ENCODE assay signal across 1 cellular context in genomic region chr16:50369133-50369804, GRCh38.
TF ChIP-seq lines count a peak whose summit lies in the region.

No MANE protein-coding gene starts in this region.

TF ChIP-seq in K562, 482 proteins besides CTCF, POLR2A, EP300 and RAD21 (continued from another document and continues in another):
- TF ChIP-seq ZHX1 (conservative IDR thresholded peaks at IDR 0.05; ENCODE audit: low read length) = no peak
- no peak for TF ChIP-seq ZC3H4 (CRISPR knock-in tag; IDR thresholded peaks at IDR 0.05; ENCODE audit: borderline replicate concordance)
- no peak for TF ChIP-seq BRCA1 (IDR thresholded peaks at IDR 0.05)
- no peak for TF ChIP-seq BRCA1 (CRISPR knock-in tag; IDR thresholded peaks at IDR 0.05)
- TF ChIP-seq SMAD3 (CRISPR knock-in tag; conservative IDR thresholded peaks at IDR 0.05) = no peak
- TF ChIP-seq CHAMP1 (IDR thresholded peaks at IDR 0.05) = 0 out of 2 replicates have a peak, but pooled peaks have one; percentile 36
- TF ChIP-seq XRCC4 (IDR thresholded peaks at IDR 0.05; ENCODE audit: extremely low read depth, insufficient read depth, insufficient read length) = no peak
- TF ChIP-seq POLR2H (tag; IDR thresholded peaks at IDR 0.05; ENCODE audit: low read depth) = no peak
- TF ChIP-seq PREB (CRISPR knock-in tag; IDR thresholded peaks at IDR 0.05) = no peak
- peak; percentile 97 for TF ChIP-seq YBX1 (IDR thresholded peaks at IDR 0.05)
- TF ChIP-seq ZC3H11A (IDR thresholded peaks at IDR 0.05; ENCODE audit: low read depth, low read length) = no peak
- TF ChIP-seq CHD4 (IDR thresholded peaks at IDR 0.05; ENCODE audit: insufficient read depth, insufficient replicate concordance, low read depth, low read length, poor library complexity, severe bottlenecking) = no peak
- TF ChIP-seq PTBP1 (IDR thresholded peaks at IDR 0.05; ENCODE audit: low read depth, low read length) = no peak
- TF ChIP-seq CBX5 (IDR thresholded peaks at IDR 0.05; ENCODE audit: borderline replicate concordance, low read depth) = no peak
- TF ChIP-seq ATF1 (CRISPR knock-in tag; IDR thresholded peaks at IDR 0.05) = no peak
- TF ChIP-seq ATF1 (tag; IDR thresholded peaks at IDR 0.05) = 0 out of 2 replicates have a peak, but pooled peaks have one; percentile 32
- TF ChIP-seq BMI1 (IDR thresholded peaks at IDR 0.05; ENCODE audit: low read length) = no peak
- no peak for TF ChIP-seq CREB3L1 (IDR thresholded peaks at IDR 0.05; ENCODE audit: borderline replicate concordance, low read depth)
- TF ChIP-seq ZBTB17 (CRISPR knock-in tag; IDR thresholded peaks at IDR 0.05) = peak; percentile 77
- no peak for TF ChIP-seq GTF2E2 (tag; IDR thresholded peaks at IDR 0.05)
- TF ChIP-seq PBX2 (CRISPR knock-in tag; IDR thresholded peaks at IDR 0.05; ENCODE audit: low read depth) = no peak
- no peak for TF ChIP-seq PBX2 (tag; conservative IDR thresholded peaks at IDR 0.05; ENCODE audit: low read depth)
- no peak for TF ChIP-seq E2F1 (CRISPR knock-in tag; IDR thresholded peaks at IDR 0.05)
- no peak; the same call in 1 of the 2 replicates for TF ChIP-seq JUND (IDR thresholded peaks at IDR 0.05; ENCODE audit: borderline replicate concordance, low read depth, low read length)
- no peak for TF ChIP-seq JUND (tag; IDR thresholded peaks at IDR 0.05; ENCODE audit: borderline replicate concordance, low read depth, low read length)
- TF ChIP-seq ELK1 (CRISPR knock-in tag; IDR thresholded peaks at IDR 0.05) = no peak
- TF ChIP-seq NFATC3 (IDR thresholded peaks at IDR 0.05) = peak; percentile 86
- no peak; the same call in 1 of the 2 replicates for TF ChIP-seq MGA (IDR thresholded peaks at IDR 0.05)
- TF ChIP-seq U2AF2 (optimal IDR thresholded peaks at IDR 0.05; ENCODE audit: low read depth, low read length) = no peak
- TF ChIP-seq ZNF224 (CRISPR knock-in tag; IDR thresholded peaks at IDR 0.05) = no peak
- TF ChIP-seq TCF15 (CRISPR knock-in tag; IDR thresholded peaks at IDR 0.05) = no peak
- TF ChIP-seq KDM4B (IDR thresholded peaks at IDR 0.05; ENCODE audit: borderline replicate concordance in 2 of 2, low read depth in 1 of 2) = no peak
